21 cellular contexts compared by ENCODE assay signal in the genomic region with DNA sequence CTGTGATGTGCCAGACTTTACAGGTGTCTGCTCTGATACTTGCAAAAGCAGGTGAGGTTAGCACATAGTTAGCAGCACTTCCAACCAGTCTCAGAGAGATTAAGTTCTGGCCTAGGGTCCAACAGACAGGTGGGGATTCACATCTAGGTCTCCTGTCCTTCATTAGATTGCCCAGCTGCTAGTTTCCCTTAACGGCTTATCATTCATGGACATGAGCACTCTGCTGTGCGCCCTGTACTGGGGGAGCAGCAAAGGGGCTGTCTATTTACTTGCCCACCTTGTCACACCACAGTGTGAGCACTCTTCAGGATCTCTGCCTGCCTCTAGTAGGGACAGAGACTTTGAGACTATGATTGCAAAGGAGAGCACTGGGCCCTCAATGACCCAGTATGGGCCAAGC. TPM values are rescaled to one million over a fixed set of nuclear protein-coding genes. Genes with fewer than 3 reads are reported as not detected.
DNase-seq lines count a peak whose midpoint lies in the region; ATAC-seq, FAIRE-seq and TF ChIP-seq lines count a peak whose summit lies in the region.
"Had no signal": no experiment of that assay in that cellular context is flagged by ENCODE, and none has a peak within 500 bp of the region (broad histone marks: within the 10 kb centered on the region; RNA-seq: fewer than 3 reads in every experiment).

No MANE protein-coding gene starts in this region.

- peaks cover 51% of the 10 kb centered on the region for H3K4me1 ChIP-seq in cardiac muscle cell (ENCODE audit: low read depth)
- peaks cover 0 to 28% of the 10 kb centered on the region in 2 donors for H3K4me1 ChIP-seq in right atrium auricular region
- H3K4me1 ChIP-seq in neural progenitor cell: peaks cover 12% of the 10 kb centered on the region
- H3K4me1 ChIP-seq in vagina: no peaks in the 10 kb centered on the region
- no peaks in the 10 kb centered on the region for H3K4me1 ChIP-seq in HepG2 (ENCODE audit: insufficient read depth, low read length)

- CTCF ChIA-PET in HepG2 (lab: Yijun Ruan, JAX; ENCODE audit: low intra/inter-chr PET ratio, low total read pairs): no interaction called here

- peaks cover 4% of the 10 kb centered on the region for H3K9me3 Mint-ChIP-seq in neural progenitor cell
- H3K9me3 Mint-ChIP-seq in activated T-cell treated with anti-CD3 and anti-CD28 coated beads, Interleukin-2, amount 50 U/mL, for 72 hours: peaks cover 2% of the 10 kb centered on the region in 2 donors

- H3K27ac ChIP-seq in cardiac muscle cell (peak overlapping the region; percentile 39), right atrium auricular region (no peak overlapping the region), coronary artery (no peak overlapping the region), neural progenitor cell (no peak overlapping the region), vagina (no peak overlapping the region), HepG2 (ENCODE audit: extremely low read length, insufficient read depth, low read length) (no peak overlapping the region)
- H3K27ac ChIP-seq: BLaER1, GM23248 had no signal

- no peak for TF ChIP-seq EP300 in HepG2 (IDR thresholded peaks at IDR 0.05; ENCODE audit: low read depth in 2 of 2, low read length in 2 of 2)
- TF ChIP-seq EP300 in HepG2 (CRISPR knock-in tag; IDR thresholded peaks at IDR 0.05; ENCODE audit: borderline replicate concordance): no peak

- ATAC-seq in HepG2 (no peak), SK-N-SH treated with all-trans-retinoic acid at 6 μM for 48 hours (no peak)
- no peak for ATAC-seq in activated T-cell treated with anti-CD3 and anti-CD28 coated beads, Interleukin-2, amount 50 U/mL, for 72 hours (replicated peaks in 1 of 2)

- H3K27me3 ChIP-seq in cardiac muscle cell (no peaks in the 10 kb centered on the region), right atrium auricular region (no peaks in the 10 kb centered on the region), neural progenitor cell (peaks cover 11% of the 10 kb centered on the region), vagina (no peaks in the 10 kb centered on the region), HepG2 (ENCODE audit: control insufficient read depth in 1 of 2, insufficient read depth in 2 of 2, low read length in 2 of 2) (peaks cover 7 to 32% of the 10 kb centered on the region in 2 experiments; a peak in 3 of 5 replicates)
- H3K27me3 ChIP-seq: BLaER1 had no signal

- in situ Hi-C loops in HepG2 (cut with HindIII; ENCODE audit: extremely low pct_ligation_motif_present, low pct_unique_long_range_greater_than_20kb): no loop called here

- H3K4me1 Mint-ChIP-seq in neural progenitor cell: peaks cover 60% of the 10 kb centered on the region
- H3K4me1 Mint-ChIP-seq in activated T-cell treated with anti-CD3 and anti-CD28 coated beads, Interleukin-2, amount 50 U/mL, for 72 hours (ENCODE audit: low read depth): peaks cover 5% of the 10 kb centered on the region
- H3K4me1 Mint-ChIP-seq: CD4-positive, alpha-beta memory T cell had no signal

- TF ChIP-seq CTCF in cardiac muscle cell (IDR thresholded peaks at IDR 0.05; ENCODE audit: low read depth, low read length): no peak
- TF ChIP-seq CTCF in right atrium auricular region (IDR thresholded peaks at IDR 0.05): no peak
- TF ChIP-seq CTCF in coronary artery (IDR thresholded peaks at IDR 0.05): no peak
- no peak for TF ChIP-seq CTCF in neural progenitor cell (IDR thresholded peaks at IDR 0.05)
- no peak for TF ChIP-seq CTCF in vagina (IDR thresholded peaks at IDR 0.05)
- no peak for TF ChIP-seq CTCF in HepG2 (CRISPR knock-in tag; IDR thresholded peaks at IDR 0.05)

- H2AFZ ChIP-seq in neural progenitor cell (replicated peaks) (no peak overlapping the region), HepG2 (ENCODE audit: low read length) (no peak overlapping the region)
- H2AFZ ChIP-seq: GM23248 had no signal

- no peak overlapping the region for H3K4me2 ChIP-seq in neural progenitor cell
- no peak overlapping the region for H3K4me2 ChIP-seq in HepG2 (ENCODE audit: low read depth, low read length)
- H3K4me2 ChIP-seq: BLaER1 had no signal

- H3K27ac Mint-ChIP-seq in neural progenitor cell: peak overlapping the region; percentile 11
- H3K27ac Mint-ChIP-seq in activated T-cell treated with anti-CD3 and anti-CD28 coated beads, Interleukin-2, amount 50 U/mL, for 72 hours: no peak overlapping the region
- H3K27ac Mint-ChIP-seq: CD4-positive, alpha-beta memory T cell had no signal

- H3K9ac ChIP-seq in neural progenitor cell (no peak overlapping the region), HepG2 (ENCODE audit: insufficient read depth, low read depth, low read length) (no peak overlapping the region)
- H3K9ac ChIP-seq: BLaER1, GM23248 had no signal

- no peak for DNase-seq in cardiac muscle cell (ENCODE audit: low read depth in 1 of 2, low spot score in 1 of 2)
- no peak for DNase-seq in right atrium auricular region (ENCODE audit: low spot score)
- DNase-seq in coronary artery (ENCODE audit: low spot score): peak; percentile 22
- DNase-seq in neural progenitor cell (ENCODE audit: low spot score): no peak
- DNase-seq in vagina (ENCODE audit: extremely low spot score in 2 of 2): peak; percentile 55 to 70
- no peak for DNase-seq in HepG2 (ENCODE audit: low spot score)
- no peak for DNase-seq in activated T-cell treated with anti-CD3 and anti-CD28 coated beads, Interleukin-2, amount 50 U/mL, for 72 hours
- DNase-seq: 8988T; CD4-positive, alpha-beta memory T cell; DMS153; DMS79; GDM1; GM23248; HCEC 1CT had no signal

- TF ChIP-seq POLR2A in vagina (IDR thresholded peaks at IDR 0.05): no peak
- no peak for TF ChIP-seq POLR2A in HepG2 (IDR thresholded peaks at IDR 0.05; ENCODE audit: insufficient read depth in 1 of 2, low read depth in 2 of 2, low read length in 2 of 2)

- H3K4me3 ChIP-seq in cardiac muscle cell: no peak overlapping the region
- no peak overlapping the region for H3K4me3 ChIP-seq in right atrium auricular region
- no peak overlapping the region for H3K4me3 ChIP-seq in coronary artery
- no peak overlapping the region for H3K4me3 ChIP-seq in neural progenitor cell
- H3K4me3 ChIP-seq in vagina: no peak overlapping the region
- no peak overlapping the region for H3K4me3 ChIP-seq in HepG2 (replicated peaks in 1 of 3; ENCODE audit: insufficient read depth in 1 of 3, low read depth in 2 of 3, low read length in 3 of 3)
- H3K4me3 ChIP-seq: BLaER1, GM23248 had no signal

- H3K9me3 ChIP-seq in cardiac muscle cell (ENCODE audit: low read depth) (no peaks in the 10 kb centered on the region), right atrium auricular region (no peaks in the 10 kb centered on the region), neural progenitor cell (ENCODE audit: low read depth) (no peaks in the 10 kb centered on the region), vagina (no peaks in the 10 kb centered on the region), HepG2 (ENCODE audit: low read length) (no peaks in the 10 kb centered on the region)
- H3K9me3 ChIP-seq: BLaER1 had no signal

- H3F3A ChIP-seq in neural progenitor cell (ENCODE audit: low read depth): no peaks in the 10 kb centered on the region

- WGBS in HepG2 (ENCODE audit: low lambda C conversion rate): 25% methylated on average over 2 of the region's 2 CpGs

- intact Hi-C loops in vagina (cut with DNase I) (no loop called here), HepG2 (cut with micrococcal nuclease; ENCODE audit: unreplicated experiment) (no loop called here)

- H3K4me3 Mint-ChIP-seq in neural progenitor cell: no peak overlapping the region
- no peak overlapping the region for H3K4me3 Mint-ChIP-seq in activated T-cell treated with anti-CD3 and anti-CD28 coated beads, Interleukin-2, amount 50 U/mL, for 72 hours
- H3K4me3 Mint-ChIP-seq: CD14-positive monocyte; CD4-positive, alpha-beta memory T cell had no signal

- BruUV-seq in HepG2 (replicated peaks; lab: Mats Ljungman, UMichigan): no TSS peak

- FAIRE-seq in HepG2 (lab: Jason Lieb, UNC): no peak
- FAIRE-seq: GM12892, GM18507, HTR-8/SVneo had no signal

- H4K20me1 ChIP-seq in neural progenitor cell (ENCODE audit: low read depth) (peaks cover 14% of the 10 kb centered on the region), HepG2 (ENCODE audit: insufficient read depth, low read length) (no peaks in the 10 kb centered on the region)
- H4K20me1 ChIP-seq: BLaER1 had no signal

- POLR2A ChIA-PET in HepG2 (lab: Yijun Ruan, JAX): no interaction called here

- no peaks in the 10 kb centered on the region for H3K79me2 ChIP-seq in neural progenitor cell (ENCODE audit: low read depth)
- H3K79me2 ChIP-seq in HepG2 (ENCODE audit: insufficient read depth, low read length): no peaks in the 10 kb centered on the region

- H3K27me3 Mint-ChIP-seq in neural progenitor cell (ENCODE audit: insufficient read depth, low read depth): peaks cover 4% of the 10 kb centered on the region
- H3K27me3 Mint-ChIP-seq in activated T-cell treated with anti-CD3 and anti-CD28 coated beads, Interleukin-2, amount 50 U/mL, for 72 hours (ENCODE audit: low read depth): peaks cover 14% of the 10 kb centered on the region

- H3K36me3 Mint-ChIP-seq in neural progenitor cell: peaks cover 18% of the 10 kb centered on the region
- H3K36me3 Mint-ChIP-seq in activated T-cell treated with anti-CD3 and anti-CD28 coated beads, Interleukin-2, amount 50 U/mL, for 72 hours (ENCODE audit: insufficient read depth in 2 of 2): no peaks in the 10 kb centered on the region
- H3K36me3 Mint-ChIP-seq: CD14-positive monocyte; CD4-positive, alpha-beta memory T cell had no signal

- H3K36me3 ChIP-seq in cardiac muscle cell (no peaks in the 10 kb centered on the region), right atrium auricular region (no peaks in the 10 kb centered on the region), neural progenitor cell (no peaks in the 10 kb centered on the region), vagina (no peaks in the 10 kb centered on the region), HepG2 (replicated peaks in 1 of 2; ENCODE audit: control insufficient read depth in 1 of 2, insufficient read depth in 2 of 2, low read length in 2 of 2) (no peaks in the 10 kb centered on the region)
- H3K36me3 ChIP-seq: BLaER1 had no signal

- TF ChIP-seq RAD21 in HepG2 (CRISPR knock-in tag; IDR thresholded peaks at IDR 0.05): no peak

RNA-seq across cellular contexts. Expression of a gene that starts 8.7 kb away (rescaled TPM):
- total RNA-seq in cardiac muscle cell: 66.4 and 82.2 TPM in 2 replicates
- 57.0 and 58.3 TPM in 2 replicates for polyA plus RNA-seq in cardiac muscle cell
- total RNA-seq in right atrium auricular region: 1 to 10 TPM; 1.8 to 6.9 TPM
- 4.9 and 10.7 TPM in 2 replicates for total RNA-seq in neural progenitor cell (ENCODE audit: low replicate concordance)
- total RNA-seq in vagina: 0.98 TPM
- total RNA-seq in HepG2 (2016; rRNA removed; fragmentation: Illumina TruSeq; extraction: Trizol): not detected in 2 replicates
- not detected in 2 replicates for total RNA-seq in HepG2 (2016; cell fraction: cytosol; rRNA removed; fragmentation: Illumina TruSeq; extraction: Trizol; ENCODE audit: low read depth)
- not detected in 2 replicates for total RNA-seq in HepG2 (2016; cell fraction: insoluble cytoplasmic fraction; rRNA removed; fragmentation: Illumina TruSeq; extraction: Trizol)
- total RNA-seq in HepG2 (2016; cell fraction: membrane; rRNA removed; fragmentation: Illumina TruSeq; extraction: Trizol): not detected in 2 replicates
- total RNA-seq in HepG2 (2016; cell fraction: nucleus; rRNA removed; fragmentation: Illumina TruSeq; extraction: Trizol): not detected in 2 replicates
- polyA plus RNA-seq in HepG2 (2011; rRNA removed): not detected in 2 replicates
- not detected in 2 replicates for polyA plus RNA-seq in HepG2 (2011; cell fraction: cytosol; rRNA removed)
- not detected in 2 replicates for polyA plus RNA-seq in HepG2 (2011; cell fraction: nucleus; rRNA removed)
- not detected in 2 replicates for polyA plus RNA-seq in HepG2 (2012)
- polyA plus RNA-seq in HepG2 (2016; cell fraction: cytosol; fragmentation: Illumina TruSeq; extraction: Trizol; ENCODE audit: low read depth): not detected in 2 replicates
- polyA plus RNA-seq in HepG2 (2016; cell fraction: insoluble cytoplasmic fraction; fragmentation: Illumina TruSeq; extraction: Trizol; ENCODE audit: low read depth): not detected in 2 replicates
- polyA plus RNA-seq in HepG2 (2016; cell fraction: membrane; fragmentation: Illumina TruSeq; extraction: Trizol; ENCODE audit: low read depth): not detected in 2 replicates
- polyA plus RNA-seq in HepG2 (2016; cell fraction: nucleus; fragmentation: Illumina TruSeq; extraction: Trizol; ENCODE audit: insufficient read depth, low read depth): not detected in 2 replicates
- polyA minus RNA-seq in HepG2 (2011; rRNA and poly(A)+ RNA removed; ENCODE audit: low replicate concordance): not detected in 2 replicates
- not detected in 2 replicates for polyA minus RNA-seq in HepG2 (2011; cell fraction: cytosol; rRNA and poly(A)+ RNA removed)
- polyA minus RNA-seq in HepG2 (2011; cell fraction: nucleus; rRNA and poly(A)+ RNA removed): not detected in 2 replicates
- total RNA-seq in activated T-cell treated with anti-CD3 and anti-CD28 coated beads, Interleukin-2, amount 50 U/mL, for 72 hours: not detected
- total RNA-seq: CD4-positive, alpha-beta memory T cell; GM23248 had no signal
- polyA plus RNA-seq: AG04450; CD14-positive monocyte; CD4-positive, alpha-beta memory T cell; GM23248 had no signal

Comparison
In these comparisons a context has a peak if more than half of its experiments do, and no peak if none do; other contexts are left out.
1. DNase-seq: peak in coronary artery (single experiment) and vagina (2 of 2); none in cardiac muscle cell (0 of 2), right atrium auricular region (single experiment), neural progenitor cell (single experiment), HepG2 (single experiment) and activated T-cell treated with anti-CD3 and anti-CD28 coated beads, Interleukin-2, amount 50 U/mL, for 72 hours (0 of 2).